ENCODE assay signal across 19 cellular contexts in the genomic region with DNA sequence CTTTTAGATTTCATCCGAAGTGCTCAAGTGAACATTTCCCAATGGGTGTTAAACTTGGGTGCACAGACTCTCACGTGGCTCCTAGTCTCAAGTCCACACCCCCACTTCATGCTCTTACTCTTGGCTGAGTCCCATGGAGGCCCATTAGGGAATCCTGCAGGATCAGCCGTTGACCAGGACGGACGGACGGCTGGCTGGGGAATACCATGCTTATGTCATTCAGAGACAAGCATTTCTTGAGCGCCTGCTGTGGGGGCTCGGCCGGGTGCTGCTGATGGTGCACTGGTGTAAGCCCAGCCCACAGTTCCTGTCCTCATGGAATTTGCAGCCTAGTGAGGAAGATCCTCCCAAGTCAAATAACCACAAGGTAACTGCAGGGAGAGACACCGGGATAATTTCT. TPM values are rescaled to one million over a fixed set of nuclear protein-coding genes. Genes with fewer than 3 reads are reported as not detected.
DNase-seq lines count a peak whose midpoint lies in the region; ATAC-seq, FAIRE-seq and TF ChIP-seq lines count a peak whose summit lies in the region.
"Had no signal": no experiment of that assay in that cellular context is flagged by ENCODE, and none has a peak within 500 bp of the region (broad histone marks: within the 10 kb centered on the region; RNA-seq: fewer than 3 reads in every experiment).

No MANE protein-coding gene starts in this region.

- TF ChIP-seq EP300 in GM12878 (IDR thresholded peaks at IDR 0.05; ENCODE audit: borderline replicate concordance in 1 of 2, control insufficient read depth in 1 of 2, low read depth in 2 of 2, low read length in 2 of 2), result no peak
- TF ChIP-seq EP300 in neural cell (conservative IDR thresholded peaks at IDR 0.05; ENCODE audit: poor library complexity, severe bottlenecking), result no peak

- CTCF ChIA-PET in GM12878 (lab: Yijun Ruan, JAX), result no interaction called here

- H3K4me1 ChIP-seq in GM12878 (ENCODE audit: control insufficient read depth, insufficient read depth, low read length) (no peaks in the 10 kb centered on the region), upper lobe of right lung (peaks cover 10% of the 10 kb centered on the region), SJCRH30 (0 out of 2 replicates have a peak, but pooled peaks cover 8% of the 10 kb centered on the region)

- TF ChIP-seq POLR2A in GM12878 (IDR thresholded peaks at IDR 0.05; ENCODE audit: low read depth, low read length), result no peak

- no peaks in the 10 kb centered on the region for H3K9me3 Mint-ChIP-seq in activated T-cell treated with anti-CD3 and anti-CD28 coated beads, Interleukin-2, amount 50 U/mL, for 72 hours
- H3K9me3 Mint-ChIP-seq: HFFc6 had no signal

- H2AFZ ChIP-seq in GM12878 (ENCODE audit: control insufficient read depth, low read depth, low read length) (no peak overlapping the region), neural cell (ENCODE audit: low read depth, low read length) (no peak overlapping the region)

- TF ChIP-seq RAD21 in GM12878 (IDR thresholded peaks at IDR 0.05; ENCODE audit: insufficient read depth, low read depth, low read length) (no peak), neural cell (conservative IDR thresholded peaks at IDR 0.05) (no peak)

- intact Hi-C loops in GM12878 (cut with micrococcal nuclease; ENCODE audit: unreplicated experiment), result no loop called here
- intact Hi-C loops in upper lobe of right lung (cut with DNase I), result no loop called here

- TF ChIP-seq CTCF in GM12878 (IDR thresholded peaks at IDR 0.05 in 2 of 3, conservative IDR thresholded peaks at IDR 0.05 in 1 of 3; ENCODE audit: control insufficient read depth in 2 of 3, extremely low read depth in 1 of 3, insufficient read depth in 1 of 3, low read depth in 3 of 3, low read length in 3 of 3), result no peak
- TF ChIP-seq CTCF in neural cell (IDR thresholded peaks at IDR 0.05; ENCODE audit: poor library complexity, severe bottlenecking), result no peak
- no peak for TF ChIP-seq CTCF in upper lobe of right lung (IDR thresholded peaks at IDR 0.05)

- no peaks in the 10 kb centered on the region for H3K4me1 Mint-ChIP-seq in activated T-cell treated with anti-CD3 and anti-CD28 coated beads, Interleukin-2, amount 50 U/mL, for 72 hours (ENCODE audit: low read depth)

- 88% methylated on average over 10 of the region's 10 CpGs for WGBS in GM12878 (ENCODE audit: insufficient coverage, insufficient replicate concordance, low lambda C conversion rate, missing lambda C conversion rate)

- H3K4me3 Mint-ChIP-seq in activated T-cell treated with anti-CD3 and anti-CD28 coated beads, Interleukin-2, amount 50 U/mL, for 72 hours, result no peak overlapping the region
- H3K4me3 Mint-ChIP-seq: HFFc6 had no signal

- TSS peak; percentile 27 for BruUV-seq in GM12878 (replicated peaks; lab: Mats Ljungman, UMichigan)

- no peak overlapping the region for H3K9ac ChIP-seq in GM12878 (ENCODE audit: control insufficient read depth, insufficient read depth, low read length)
- H3K9ac ChIP-seq in neural cell (ENCODE audit: low read length), result peak overlapping the region; percentile 67

- H3K79me2 ChIP-seq in GM12878 (ENCODE audit: control insufficient read depth, insufficient read depth, low read length), result no peaks in the 10 kb centered on the region
- H3K79me2 ChIP-seq in neural cell (replicated peaks; ENCODE audit: insufficient read depth, low read length), result no peaks in the 10 kb centered on the region

- in situ Hi-C loops in GM12878 (cut with MboI), result no loop called here

- H3K4me2 ChIP-seq in GM12878 (ENCODE audit: control insufficient read depth, insufficient read depth) (no peak overlapping the region), neural cell (ENCODE audit: low read length) (no peak overlapping the region)
- H3K4me2 ChIP-seq: A549 had no signal

- H3K27ac ChIP-seq in GM12878 (ENCODE audit: control insufficient read depth, insufficient read depth) (no peak overlapping the region), neural cell (ENCODE audit: low read length) (peak overlapping the region; percentile 90), upper lobe of right lung (no peak overlapping the region), SJCRH30 (no peak overlapping the region)

- no peaks in the 10 kb centered on the region for H3K9me2 ChIP-seq in neural cell (ENCODE audit: insufficient read depth, low read length)

- no peaks in the 10 kb centered on the region for H4K20me1 ChIP-seq in GM12878 (ENCODE audit: control insufficient read depth, insufficient read depth)
- H4K20me1 ChIP-seq in neural cell (ENCODE audit: insufficient read depth), result no peaks in the 10 kb centered on the region

- RAD21 ChIA-PET in GM12878 (lab: Charles Lee; ENCODE audit: unreplicated experiment), result no interaction called here

- no peaks in the 10 kb centered on the region for H3K9me3 ChIP-seq in GM12878 (replicated peaks; ENCODE audit: control insufficient read depth, insufficient read depth, low read length)
- H3K9me3 ChIP-seq in neural cell (ENCODE audit: low read length), result no peaks in the 10 kb centered on the region
- H3K9me3 ChIP-seq in upper lobe of right lung, result no peaks in the 10 kb centered on the region
- no peaks in the 10 kb centered on the region for H3K9me3 ChIP-seq in SJCRH30 (replicated peaks)
- H3K9me3 ChIP-seq: A549 had no signal

- no peaks in the 10 kb centered on the region for H3F3A ChIP-seq in neural cell (ENCODE audit: insufficient read depth, low read length, poor library complexity, severe bottlenecking)

- SMC1A ChIA-PET in GM12878 (lab: Charles Lee; ENCODE audit: uncharacterized antibody, unreplicated experiment), result no interaction called here

- H3K36me3 Mint-ChIP-seq in activated T-cell treated with anti-CD3 and anti-CD28 coated beads, Interleukin-2, amount 50 U/mL, for 72 hours (ENCODE audit: insufficient read depth in 2 of 2), result peaks cover 2 to 25% of the 10 kb centered on the region in 2 donors

- no peak for FAIRE-seq in GM12878 (lab: Jason Lieb, UNC)
- FAIRE-seq: A549, H54, HepG2 had no signal

- H3K27ac Mint-ChIP-seq in activated T-cell treated with anti-CD3 and anti-CD28 coated beads, Interleukin-2, amount 50 U/mL, for 72 hours, result peak overlapping the region; percentile 70
- H3K27ac Mint-ChIP-seq: HFFc6 had no signal

- no peak for ATAC-seq in activated T-cell treated with anti-CD3 and anti-CD28 coated beads, Interleukin-2, amount 50 U/mL, for 72 hours (replicated peaks in 1 of 2)
- ATAC-seq in GM12878, result no peak
- ATAC-seq in upper lobe of right lung, result peak; percentile 2
- ATAC-seq: HepG2, Panc1, Right ventricle myocardium inferior had no signal

- H3K27me3 ChIP-seq in GM12878 (replicated peaks in 1 of 2; ENCODE audit: control insufficient read depth in 2 of 2, insufficient read depth in 2 of 2, low read length in 1 of 2), result no peaks in the 10 kb centered on the region
- H3K27me3 ChIP-seq in neural cell (ENCODE audit: insufficient read depth, low read depth, low read length), result no peaks in the 10 kb centered on the region
- no peaks in the 10 kb centered on the region for H3K27me3 ChIP-seq in upper lobe of right lung
- no peaks in the 10 kb centered on the region for H3K27me3 ChIP-seq in SJCRH30

- no peaks in the 10 kb centered on the region for H3K27me3 Mint-ChIP-seq in activated T-cell treated with anti-CD3 and anti-CD28 coated beads, Interleukin-2, amount 50 U/mL, for 72 hours (ENCODE audit: low read depth)

- no peak for DNase-seq in activated T-cell treated with anti-CD3 and anti-CD28 coated beads, Interleukin-2, amount 50 U/mL, for 72 hours
- DNase-seq in activated T-cell treated with anti-CD3 and anti-CD28 coated beads for 4 hours, result no peak
- DNase-seq in GM12878 (ENCODE audit: low read depth, low spot score), result no peak
- no peak for DNase-seq in upper lobe of right lung
- no peak for DNase-seq in SJCRH30
- no peak for DNase-seq in GDM1 (lab: John Stamatoyannopoulos, UW)
- DNase-seq: C1 segment of cervical spinal cord, DMS 273 treated with DMSO at 0.1 percent for 48 hours, GF-D8, HFFc6, KG1, NCI-H1436, NCI-H2029 had no signal

- POLR2A ChIA-PET in GM12878 (lab: Charles Lee), result no interaction called here

- H3K36me3 ChIP-seq in GM12878 (ENCODE audit: control insufficient read depth in 2 of 2, insufficient read depth in 2 of 2, low read length in 1 of 2) (peaks cover 25 to 39% of the 10 kb centered on the region in 2 experiments), neural cell (ENCODE audit: insufficient read depth, low read length) (peaks cover 5% of the 10 kb centered on the region), upper lobe of right lung (peaks cover 13% of the 10 kb centered on the region), SJCRH30 (no peaks in the 10 kb centered on the region)

- H3K4me3 ChIP-seq in GM12878 (no peak overlapping the region), neural cell (ENCODE audit: low read length) (peak overlapping the region; percentile 55), upper lobe of right lung (no peak overlapping the region), SJCRH30 (no peak overlapping the region)
- H3K4me3 ChIP-seq: A549 had no signal

TF ChIP-seq in GM12878, 131 proteins besides CTCF, POLR2A, EP300 and RAD21 (continues in another document):
- TF ChIP-seq HDAC2 (IDR thresholded peaks at IDR 0.05) (no peak), RCOR1 (conservative IDR thresholded peaks at IDR 0.05; ENCODE audit: low read depth, low read length) (no peak)

TF ChIP-seq in neural cell, 6 proteins besides CTCF, POLR2A, EP300 and RAD21 (continues in another document):
- no peak for TF ChIP-seq TAF1 (IDR thresholded peaks at IDR 0.05; ENCODE audit: low read depth)
- TF ChIP-seq MXI1 (conservative IDR thresholded peaks at IDR 0.05; ENCODE audit: poor library complexity, severe bottlenecking), result no peak
- TF ChIP-seq POLR2AphosphoS5 (IDR thresholded peaks at IDR 0.05), result no peak

RNA-seq across cellular contexts. Expression of a gene that starts 44.7 kb away (rescaled TPM):
- total RNA-seq in activated T-cell treated with anti-CD3 and anti-CD28 coated beads, Interleukin-2, amount 50 U/mL, for 72 hours, result 10 to 100 TPM; 76.7 to 79.9 TPM
- 103 and 110 TPM in 2 replicates for total RNA-seq in GM12878 (2013; cell fraction: nucleolus; rRNA removed)
- total RNA-seq in GM12878 (2014; rRNA removed) (44.7 and 45.5 TPM in 2 replicates), GM12878 (2014; rRNA removed; fragmentation: Illumina TruSeq; extraction: Trizol) (42.7 and 45.3 TPM in 2 replicates), GM12878 (2021) (51.6 and 52.2 TPM in 2 replicates), upper lobe of right lung (65.0 TPM)
- 28.4 TPM for polyA plus RNA-seq in GM12878 (2011; ENCODE audit: low read depth)
- polyA plus RNA-seq in GM12878 (2011; rRNA removed) (17.1 and 21.3 TPM in 2 replicates), GM12878 (2014; fragmentation: Illumina TruSeq; extraction: Trizol) (47.6 and 52.2 TPM in 2 replicates), GM12878 (2014; fragmentation: Nextera tagmentation; extraction: Ambion mirVana) (10 to 100 TPM; 15.5 to 22.8 TPM), GM12878 (2014; rRNA removed) (27.3 and 28.2 TPM in 2 replicates), GM12878 (2016; fragmentation: Nextera tagmentation; extraction: Ambion mirVana) (10 to 100 TPM; 52.3 to 53.0 TPM), neural cell (62.2 and 77.2 TPM in 2 replicates)
- polyA plus RNA-seq in GM12878 (2011; cell fraction: cytosol; rRNA removed), result 28.0 and 34.7 TPM in 2 replicates
- 138 and 146 TPM in 2 replicates for polyA plus RNA-seq in GM12878 (2011; cell fraction: nucleus; rRNA removed)
- polyA plus RNA-seq in GM12878 (2012), result 43.2 and 44.8 TPM in 2 replicates
- 21.8 and 27.1 TPM in 2 replicates for polyA minus RNA-seq in GM12878 (2011; rRNA and poly(A)+ RNA removed)
- 17.2 and 17.6 TPM in 2 replicates for polyA minus RNA-seq in GM12878 (2011; cell fraction: cytosol; rRNA and poly(A)+ RNA removed)
- 32.5 and 45.8 TPM in 2 replicates for polyA minus RNA-seq in GM12878 (2011; cell fraction: nucleus; rRNA and poly(A)+ RNA removed)
- polyA minus RNA-seq in neural cell, result 69.6 and 75.7 TPM in 2 replicates
- 43.0 and 51.4 TPM in 2 replicates for total RNA-seq in SJCRH30 (2014; rRNA removed; shearing (Covaris generic))
